ENCODE assay signal across 24 cellular contexts in genomic region chr1:17662786-17663185, GRCh38.
DNase-seq lines count a peak whose midpoint lies in the region; ATAC-seq, FAIRE-seq and TF ChIP-seq lines count a peak whose summit lies in the region.
"Had no signal": no experiment of that assay in that cellular context is flagged by ENCODE, and none has a peak within 500 bp of the region (broad histone marks: within the 10 kb centered on the region; RNA-seq: fewer than 3 reads in every experiment).

No MANE protein-coding gene starts in this region.

- H3K36me3 ChIP-seq in HepG2 (replicated peaks in 1 of 2; ENCODE audit: control insufficient read depth in 1 of 2, insufficient read depth in 2 of 2, low read length in 2 of 2) (peaks cover 49 to 87% of the 10 kb centered on the region in 2 experiments), right lobe of liver (peaks cover 0 to 86% (median 43%) of the 10 kb centered on the region in 4 donors), thoracic aorta (peaks cover 73% of the 10 kb centered on the region), stomach (peaks cover 56 to 100% (median 97%) of the 10 kb centered on the region in 4 donors)

- no peaks in the 10 kb centered on the region for H3K4me1 ChIP-seq in HepG2 (ENCODE audit: insufficient read depth, low read length)
- peaks cover 0 to 4% (median 0%) of the 10 kb centered on the region in 4 donors for H3K4me1 ChIP-seq in right lobe of liver
- peaks cover 0 to 22% of the 10 kb centered on the region in 2 donors for H3K4me1 ChIP-seq in thoracic aorta (ENCODE audit: control insufficient read depth in 1 of 2, low read depth in 2 of 2)
- no peaks in the 10 kb centered on the region for H3K4me1 ChIP-seq in stomach

- H3K27ac ChIP-seq in HepG2 (ENCODE audit: extremely low read length, insufficient read depth, low read length) (no peak overlapping the region), right lobe of liver (no peak overlapping the region), thoracic aorta (peak overlapping the region; percentile 0 to 43), stomach (no peak overlapping the region)
- H3K27ac ChIP-seq: 22Rv1, GM23248 had no signal

- H3K9me3 ChIP-seq in HepG2 (ENCODE audit: low read length) (no peaks in the 10 kb centered on the region), right lobe of liver (no peaks in the 10 kb centered on the region), thoracic aorta (no peaks in the 10 kb centered on the region), stomach (no peaks in the 10 kb centered on the region)
- H3K9me3 ChIP-seq: BLaER1 treated with 17β-estradiol and CSF1 and Interleukin-3, amounts not matched to agents 10 nM and 100 nM had no signal

- no peak for TF ChIP-seq CTCF in HepG2 (CRISPR knock-in tag; IDR thresholded peaks at IDR 0.05)
- no peak for TF ChIP-seq CTCF in right lobe of liver (IDR thresholded peaks at IDR 0.05)
- no peak for TF ChIP-seq CTCF in thoracic aorta (IDR thresholded peaks at IDR 0.05)
- TF ChIP-seq CTCF in stomach (IDR thresholded peaks at IDR 0.05): no peak

- ATAC-seq in HepG2 (no peak), right lobe of liver (no peak), thoracic aorta (ENCODE audit: insufficient number of reproducible peaks, low FRiP score, low read depth) (no peak), left colon (no peak)
- no peak for ATAC-seq in stimulated activated memory B cell treated with anti-CD40 and anti-IgM and Interleukin-4, amounts not matched to agents 10 μg/mL and 1 μg/mL and 100 μg/mL, for 72 hours

- DNase-seq in DMS79 (lab: John Stamatoyannopoulos, UW) (peak; percentile 8), DMS79 treated with DMSO at 0.1 percent for 48 hours (lab: John Stamatoyannopoulos, UW) (no peak), HepG2 (ENCODE audit: low spot score) (no peak), right lobe of liver (no peak), thoracic aorta (ENCODE audit: low spot score) (no peak), left colon (no peak), stomach (no peak)
- DNase-seq: CD4-positive, alpha-beta T cell; CD8-positive, alpha-beta memory T cell; DMS 273 treated with DMSO at 0.1 percent for 48 hours; DND-41; GM23248; H7; HCEC 1CT had no signal

- in situ Hi-C loops in HepG2 (cut with HindIII; ENCODE audit: extremely low pct_ligation_motif_present, low pct_unique_long_range_greater_than_20kb): no loop called here

- POLR2A ChIA-PET in HepG2 (lab: Yijun Ruan, JAX): no interaction called here

- H3K79me2 ChIP-seq in HepG2 (ENCODE audit: insufficient read depth, low read length): no peaks in the 10 kb centered on the region

- no peaks in the 10 kb centered on the region for H3K9me3 Mint-ChIP-seq in stimulated activated memory B cell treated with anti-CD40 and anti-IgM and Interleukin-4, amounts not matched to agents 10 μg/mL and 1 μg/mL and 100 μg/mL, for 72 hours
- H3K9me3 Mint-ChIP-seq: CD4-positive, alpha-beta T cell; CD8-positive, alpha-beta memory T cell had no signal

- H2AFZ ChIP-seq in HepG2 (ENCODE audit: low read length): no peak overlapping the region
- H2AFZ ChIP-seq: GM23248 had no signal

- TF ChIP-seq EP300 in HepG2 (IDR thresholded peaks at IDR 0.05; ENCODE audit: low read depth in 2 of 2, low read length in 2 of 2): no peak
- no peak for TF ChIP-seq EP300 in HepG2 (CRISPR knock-in tag; IDR thresholded peaks at IDR 0.05; ENCODE audit: borderline replicate concordance)
- no peak for TF ChIP-seq EP300 in stomach (IDR thresholded peaks at IDR 0.05)

- H3K36me3 Mint-ChIP-seq in stimulated activated memory B cell treated with anti-CD40 and anti-IgM and Interleukin-4, amounts not matched to agents 10 μg/mL and 1 μg/mL and 100 μg/mL, for 72 hours: no peaks in the 10 kb centered on the region
- H3K36me3 Mint-ChIP-seq: CD8-positive, alpha-beta memory T cell had no signal

- CTCF ChIA-PET in HepG2 (lab: Yijun Ruan, JAX; ENCODE audit: low intra/inter-chr PET ratio, low total read pairs): no interaction called here

- H3K4me3 ChIP-seq in HepG2 (replicated peaks in 1 of 3; ENCODE audit: insufficient read depth in 1 of 3, low read depth in 2 of 3, low read length in 3 of 3) (no peak overlapping the region), right lobe of liver (no peak overlapping the region), thoracic aorta (no peak overlapping the region), stomach (no peak overlapping the region)
- H3K4me3 ChIP-seq: BLaER1 treated with 17β-estradiol and CSF1 and Interleukin-3, amounts not matched to agents 10 nM and 100 nM; GM23248 had no signal

- no peaks in the 10 kb centered on the region for H3K27me3 ChIP-seq in HepG2 (ENCODE audit: control insufficient read depth in 1 of 2, insufficient read depth in 2 of 2, low read length in 2 of 2)
- no peaks in the 10 kb centered on the region for H3K27me3 ChIP-seq in right lobe of liver
- no peaks in the 10 kb centered on the region for H3K27me3 ChIP-seq in thoracic aorta (replicated peaks; ENCODE audit: insufficient read depth)
- H3K27me3 ChIP-seq in stomach: no peaks in the 10 kb centered on the region
- H3K27me3 ChIP-seq: BLaER1 treated with 17β-estradiol and CSF1 and Interleukin-3, amounts not matched to agents 10 nM and 100 nM had no signal

- H3K4me1 Mint-ChIP-seq in stimulated activated memory B cell treated with anti-CD40 and anti-IgM and Interleukin-4, amounts not matched to agents 10 μg/mL and 1 μg/mL and 100 μg/mL, for 72 hours: peaks cover 9% of the 10 kb centered on the region
- H3K4me1 Mint-ChIP-seq: CD8-positive, alpha-beta memory T cell had no signal

- H3K9ac ChIP-seq in HepG2 (ENCODE audit: insufficient read depth, low read depth, low read length): no peak overlapping the region
- H3K9ac ChIP-seq: GM23248 had no signal

- H3K4me2 ChIP-seq in HepG2 (ENCODE audit: low read depth, low read length): no peak overlapping the region

- no peak overlapping the region for H3K4me3 Mint-ChIP-seq in stimulated activated memory B cell treated with anti-CD40 and anti-IgM and Interleukin-4, amounts not matched to agents 10 μg/mL and 1 μg/mL and 100 μg/mL, for 72 hours
- H3K4me3 Mint-ChIP-seq: B cell; CD14-positive monocyte; CD4-positive, alpha-beta T cell; CD8-positive, alpha-beta memory T cell had no signal

- no peak for TF ChIP-seq RAD21 in HepG2 (CRISPR knock-in tag; IDR thresholded peaks at IDR 0.05)

- WGBS in HepG2 (ENCODE audit: low lambda C conversion rate): 100% methylated on average over 8 of the region's 9 CpGs
- 89% methylated on average over 5 of the region's 9 CpGs for WGBS in right lobe of liver (ENCODE audit: insufficient coverage, low coverage, low lambda C conversion rate, missing lambda C conversion rate)
- 83 to 93% (median 90%) methylated on average over 9 of the region's 9 CpGs for WGBS in stomach, 5 donors

- no peak overlapping the region for H3K27ac Mint-ChIP-seq in stimulated activated memory B cell treated with anti-CD40 and anti-IgM and Interleukin-4, amounts not matched to agents 10 μg/mL and 1 μg/mL and 100 μg/mL, for 72 hours
- H3K27ac Mint-ChIP-seq: B cell; CD4-positive, alpha-beta T cell; CD8-positive, alpha-beta memory T cell had no signal

- TF ChIP-seq POLR2A in HepG2 (IDR thresholded peaks at IDR 0.05; ENCODE audit: insufficient read depth in 1 of 2, low read depth in 2 of 2, low read length in 2 of 2) (no peak), right lobe of liver (IDR thresholded peaks at IDR 0.05) (no peak), stomach (IDR thresholded peaks at IDR 0.05) (no peak)

- H3K27me3 Mint-ChIP-seq in stimulated activated memory B cell treated with anti-CD40 and anti-IgM and Interleukin-4, amounts not matched to agents 10 μg/mL and 1 μg/mL and 100 μg/mL, for 72 hours: peaks cover 16% of the 10 kb centered on the region
- H3K27me3 Mint-ChIP-seq: B cell; CD4-positive, alpha-beta T cell had no signal

- no peak for FAIRE-seq in HepG2 (lab: Jason Lieb, UNC)
- FAIRE-seq: A204.1, D721Med, G401.6, GM12892, H1 had no signal

- peaks cover 44% of the 10 kb centered on the region; the same call in 1 of the 2 replicates for H4K20me1 ChIP-seq in HepG2 (ENCODE audit: insufficient read depth, low read length)

- intact Hi-C loops in HepG2 (cut with micrococcal nuclease; ENCODE audit: unreplicated experiment) (no loop called here), right lobe of liver (cut with DNase I) (no loop called here), left colon (cut with DNase I, micrococcal nuclease) (loop anchor here in 1 of 2 donors (10.0 kb wide), 1 partner anchor 442 kb away; the partner anchor contains the start of gene IGSF21), stomach (cut with DNase I; ENCODE audit: low total_unique reads) (no loop called here)

- no TSS peak for BruUV-seq in HepG2 (replicated peaks; lab: Mats Ljungman, UMichigan)

TF ChIP-seq in HepG2, 621 proteins besides CTCF, POLR2A, EP300 and RAD21:
- peak; percentile 25 for TF ChIP-seq AGO2 (optimal IDR thresholded peaks at IDR 0.05; ENCODE audit: low read depth, low read length)
- no peak for TF ChIP-seq SIN3B (IDR thresholded peaks at IDR 0.05; ENCODE audit: low read length)
TF ChIP-seq in HepG2: peak in this region for 1.

Comparison
In these comparisons a context has a peak if more than half of its experiments do, and no peak if none do; other contexts are left out.
1. H3K27ac ChIP-seq: peak in thoracic aorta (2 of 2); none in HepG2 (single experiment), right lobe of liver (0 of 3) and stomach (0 of 5).